11 cellular contexts compared by ENCODE assay signal in the genomic region with DNA sequence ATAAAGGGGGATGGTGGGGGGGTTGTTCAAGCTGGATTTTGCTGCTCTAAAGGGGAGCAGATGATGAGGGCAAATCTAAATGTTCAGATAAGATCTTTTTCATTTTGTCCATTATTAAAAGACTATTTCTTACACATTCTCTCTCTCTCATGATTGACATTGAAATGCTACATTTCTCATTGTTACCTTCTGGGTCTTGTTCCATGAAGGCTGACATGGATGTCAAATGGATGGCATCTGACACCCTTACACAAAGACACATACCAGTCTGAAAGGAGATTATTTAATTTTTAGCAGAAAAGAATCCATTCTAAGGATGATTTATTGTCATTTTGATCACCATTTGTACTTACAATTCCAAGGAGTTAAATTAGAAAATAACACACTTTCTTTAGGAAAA. TPM values are rescaled to one million over a fixed set of nuclear protein-coding genes. Genes with fewer than 3 reads are reported as not detected.
"Had no signal": no experiment of that assay in that cellular context is flagged by ENCODE, and none has a peak within 500 bp of the region (broad histone marks: within the 10 kb centered on the region; RNA-seq: fewer than 3 reads in every experiment).

No MANE protein-coding gene starts in this region.

- H3K4me2 ChIP-seq: GM23338 had no signal

- H3K4me3 Mint-ChIP-seq: GM23338, H9, HFFc6 had no signal

- H3K27ac Mint-ChIP-seq: GM23338, H9, HFFc6 had no signal

- H3K9ac ChIP-seq: GM23248 had no signal

- H3K36me3 ChIP-seq: HAP-1 had no signal

- H2AFZ ChIP-seq: GM23248, GM23338 had no signal

- H3K27ac ChIP-seq: GM23248 had no signal

- H3K9me3 ChIP-seq: HAP-1 had no signal

- H3K9me3 Mint-ChIP-seq: GM23338, H9, HFFc6 had no signal

- H3K4me3 ChIP-seq: GM23248, GM23338, HAP-1 had no signal

- ATAC-seq: GM23338, HCT116 had no signal

- DNase-seq: GM23248, GOT3, H7, H9, HCEC 1CT, HFFc6 had no signal

RNA-seq across cellular contexts. Expression of a gene that starts 28.3 kb away (rescaled TPM):
- total RNA-seq: GM23248, H1, H4, H7, H9 had no signal
- polyA plus RNA-seq: H1 had no signal
